Comparison of ENCODE assay signal across 23 cellular contexts in the genomic region with DNA sequence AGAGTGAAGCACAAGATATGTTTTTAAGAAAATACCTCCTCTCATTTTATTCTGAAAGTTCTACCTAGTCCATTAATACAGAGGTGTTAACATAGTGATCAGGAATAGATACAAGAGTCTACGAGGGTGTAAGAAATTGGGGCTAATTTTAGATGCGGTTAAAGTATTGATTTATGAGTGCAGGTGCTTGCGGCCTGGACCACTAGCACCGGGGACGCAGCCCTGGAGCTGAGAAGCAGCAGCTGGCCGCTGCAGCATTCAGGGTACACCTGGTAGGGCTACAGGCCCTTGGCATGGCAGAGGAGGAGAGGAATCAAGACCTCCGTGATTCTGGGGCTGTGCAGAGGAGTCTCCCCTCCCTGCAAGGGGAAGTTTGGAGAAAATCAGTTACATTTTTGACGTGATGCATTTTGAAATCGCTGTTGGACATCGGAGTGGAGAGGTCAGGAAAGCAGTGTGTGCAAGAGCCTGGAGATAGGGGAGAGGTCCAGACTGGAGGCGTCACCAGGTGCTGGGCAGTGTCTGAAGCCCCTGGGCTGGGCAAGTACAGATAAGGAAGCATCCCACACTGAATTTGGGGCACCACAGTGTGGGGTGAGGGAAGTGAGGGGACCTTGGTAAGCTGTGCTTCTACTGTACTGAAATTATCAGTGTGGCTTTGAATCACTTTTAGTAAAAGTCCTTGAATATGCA.
DNase-seq lines count a peak whose midpoint lies in the region; ATAC-seq and TF ChIP-seq lines count a peak whose summit lies in the region.
"Had no signal": no experiment of that assay in that cellular context is flagged by ENCODE, and none has a peak within 500 bp of the region (broad histone marks: within the 10 kb centered on the region; RNA-seq: fewer than 3 reads in every experiment).

No MANE protein-coding gene starts in this region.

- H3K4me3 ChIP-seq in MM.1S (ENCODE audit: low read length) = peak overlapping the region; percentile 39
- H3K4me3 ChIP-seq in neural progenitor cell = no peak overlapping the region
- H3K4me3 ChIP-seq in prostate gland = no peak overlapping the region
- no peak overlapping the region for H3K4me3 ChIP-seq in smooth muscle cell
- H3K4me3 ChIP-seq: adrenal gland, cardiac muscle cell, dorsolateral prefrontal cortex, pancreas, upper lobe of right lung had no signal

- peaks cover 2% of the 10 kb centered on the region for H3K27me3 Mint-ChIP-seq in neural progenitor cell (ENCODE audit: insufficient read depth, low read depth)

- TF ChIP-seq CTCF in MM.1S (IDR thresholded peaks at IDR 0.05; ENCODE audit: low read length) (no peak), neural progenitor cell (IDR thresholded peaks at IDR 0.05) (no peak), prostate gland (IDR thresholded peaks at IDR 0.05) (no peak), smooth muscle cell (IDR thresholded peaks at IDR 0.05; ENCODE audit: borderline replicate concordance, insufficient read depth, poor library complexity, severe bottlenecking) (no peak)

- intact Hi-C loops in prostate gland (cut with DNase I) = no loop called here

- H3K9me2 ChIP-seq in MM.1S (replicated peaks; ENCODE audit: insufficient read depth, low read length) = no peaks in the 10 kb centered on the region

- peak; percentile 90 for DNase-seq in MM.1S
- DNase-seq in neural progenitor cell (ENCODE audit: low spot score) = no peak
- no peak for DNase-seq in prostate gland (ENCODE audit: low spot score)
- no peak for DNase-seq in NCI-H1092 treated with DMSO at 0.1 percent for 48 hours (lab: John Stamatoyannopoulos, UW)
- DNase-seq in ecto neural progenitor cell (ENCODE audit: low spot score) = no peak
- DNase-seq in smooth muscle cell (lab: John Stamatoyannopoulos, UW; ENCODE audit: unreplicated experiment) = no peak
- DNase-seq: activated CD4-positive, alpha-beta T cell treated with anti-CD3 and anti-CD28 coated beads, Interleukin-2, amount 10 ng/mL, durations not matched to agents 7 days and 5 days; activated effector memory CD4-positive, alpha-beta T cell treated with anti-CD3 and anti-CD28 coated beads, Interleukin-2, amount 50 U/mL, for 16 hours; adrenal gland; AML-193; dorsolateral prefrontal cortex; foreskin keratinocyte; hippocampal formation; islet precursor cell; naive B cell; NCI-H1930; NCI-H510A; pancreas; upper lobe of right lung had no signal

- H3K4me2 ChIP-seq in MM.1S (ENCODE audit: low read depth, low read length) (peak overlapping the region; percentile 82), neural progenitor cell (no peak overlapping the region), smooth muscle cell (no peak overlapping the region)

- H3F3A ChIP-seq in MM.1S (ENCODE audit: insufficient read depth, low read length) (peaks cover 9% of the 10 kb centered on the region; the same call in 1 of the 2 replicates), neural progenitor cell (ENCODE audit: low read depth) (no peaks in the 10 kb centered on the region), smooth muscle cell (ENCODE audit: low read depth) (no peaks in the 10 kb centered on the region)

- peaks cover 4% of the 10 kb centered on the region for H3K4me1 Mint-ChIP-seq in neural progenitor cell
- H3K4me1 Mint-ChIP-seq: activated CD4-positive, alpha-beta T cell treated with anti-CD3 and anti-CD28 coated beads, Interleukin-2, amount 10 ng/mL, durations not matched to agents 7 days and 5 days; naive B cell had no signal

- H3K9me3 Mint-ChIP-seq in neural progenitor cell = no peaks in the 10 kb centered on the region
- H3K9me3 Mint-ChIP-seq: activated CD4-positive, alpha-beta T cell treated with anti-CD3 and anti-CD28 coated beads, Interleukin-2, amount 10 ng/mL, durations not matched to agents 7 days and 5 days had no signal

- no peak overlapping the region for H3K4me3 Mint-ChIP-seq in neural progenitor cell
- H3K4me3 Mint-ChIP-seq: activated CD4-positive, alpha-beta T cell treated with anti-CD3 and anti-CD28 coated beads, Interleukin-2, amount 10 ng/mL, durations not matched to agents 7 days and 5 days; naive B cell had no signal

- H3K27ac ChIP-seq in MM.1S (ENCODE audit: low read length) (peak overlapping the region; percentile 70), neural progenitor cell (no peak overlapping the region), prostate gland (no peak overlapping the region), smooth muscle cell (ENCODE audit: low read depth) (no peak overlapping the region)
- H3K27ac ChIP-seq: adrenal gland, cardiac muscle cell, dorsolateral prefrontal cortex, foreskin keratinocyte, pancreas, upper lobe of right lung had no signal

- WGBS in prostate gland = 78% methylated on average over 11 of the region's 11 CpGs
- 88% methylated on average over 11 of the region's 11 CpGs for WGBS in smooth muscle cell (ENCODE audit: low lambda C conversion rate)

- H4K20me1 ChIP-seq in MM.1S (ENCODE audit: insufficient read depth, low read length) = no peaks in the 10 kb centered on the region
- no peaks in the 10 kb centered on the region for H4K20me1 ChIP-seq in neural progenitor cell (ENCODE audit: low read depth)
- H4K20me1 ChIP-seq in smooth muscle cell (ENCODE audit: low read depth) = no peaks in the 10 kb centered on the region

- H3K9ac ChIP-seq in MM.1S (ENCODE audit: low read length) = peak overlapping the region; percentile 29
- H3K9ac ChIP-seq in neural progenitor cell = no peak overlapping the region
- no peak overlapping the region for H3K9ac ChIP-seq in smooth muscle cell (ENCODE audit: low read depth)

- H3K4me1 ChIP-seq in MM.1S (ENCODE audit: low read length) = peaks cover 18% of the 10 kb centered on the region
- H3K4me1 ChIP-seq in neural progenitor cell = peaks cover 7% of the 10 kb centered on the region
- no peaks in the 10 kb centered on the region for H3K4me1 ChIP-seq in prostate gland (replicated peaks)
- peaks cover 5% of the 10 kb centered on the region for H3K4me1 ChIP-seq in smooth muscle cell (ENCODE audit: low read depth)
- H3K4me1 ChIP-seq: adrenal gland, foreskin keratinocyte, pancreas, upper lobe of right lung had no signal

- H3K27me3 ChIP-seq in MM.1S (replicated peaks; ENCODE audit: insufficient read depth, low read length) = no peaks in the 10 kb centered on the region
- H3K27me3 ChIP-seq in neural progenitor cell = no peaks in the 10 kb centered on the region
- no peaks in the 10 kb centered on the region for H3K27me3 ChIP-seq in prostate gland (replicated peaks; ENCODE audit: insufficient read depth)
- no peaks in the 10 kb centered on the region for H3K27me3 ChIP-seq in smooth muscle cell (ENCODE audit: low read depth)
- H3K27me3 ChIP-seq: adrenal gland, cardiac muscle cell, dorsolateral prefrontal cortex, foreskin keratinocyte, pancreas, upper lobe of right lung had no signal

- H2AFZ ChIP-seq in MM.1S (ENCODE audit: low read length) (peak overlapping the region; percentile 65), neural progenitor cell (replicated peaks) (peak overlapping the region; percentile 78), smooth muscle cell (ENCODE audit: low read depth) (no peak overlapping the region)

- H3K36me3 ChIP-seq in MM.1S (replicated peaks; ENCODE audit: insufficient read depth, low read length) (no peaks in the 10 kb centered on the region), neural progenitor cell (no peaks in the 10 kb centered on the region), prostate gland (no peaks in the 10 kb centered on the region), smooth muscle cell (ENCODE audit: low read depth) (no peaks in the 10 kb centered on the region)
- H3K36me3 ChIP-seq: adrenal gland, cardiac muscle cell, pancreas, upper lobe of right lung had no signal

- no peak overlapping the region for H3K27ac Mint-ChIP-seq in neural progenitor cell
- H3K27ac Mint-ChIP-seq: activated CD4-positive, alpha-beta T cell treated with anti-CD3 and anti-CD28 coated beads, Interleukin-2, amount 10 ng/mL, durations not matched to agents 7 days and 5 days; naive B cell had no signal

- TF ChIP-seq POLR2A in prostate gland (IDR thresholded peaks at IDR 0.05) = no peak

- H3K9me3 ChIP-seq in MM.1S (replicated peaks; ENCODE audit: insufficient read depth, low read length) = no peaks in the 10 kb centered on the region
- no peaks in the 10 kb centered on the region for H3K9me3 ChIP-seq in neural progenitor cell (ENCODE audit: low read depth)
- no peaks in the 10 kb centered on the region for H3K9me3 ChIP-seq in prostate gland
- no peaks in the 10 kb centered on the region for H3K9me3 ChIP-seq in smooth muscle cell (replicated peaks; ENCODE audit: low read depth)
- H3K9me3 ChIP-seq: adrenal gland, pancreas, upper lobe of right lung had no signal

- H3K36me3 Mint-ChIP-seq in neural progenitor cell = no peaks in the 10 kb centered on the region
- H3K36me3 Mint-ChIP-seq: naive B cell had no signal

- H3K79me2 ChIP-seq in MM.1S (ENCODE audit: low read length) (no peaks in the 10 kb centered on the region), neural progenitor cell (ENCODE audit: low read depth) (no peaks in the 10 kb centered on the region), smooth muscle cell (ENCODE audit: low read depth) (no peaks in the 10 kb centered on the region)

- ATAC-seq in GM18867 (IDR thresholded peaks at IDR 0.05; ENCODE audit: unreplicated experiment) = peak; percentile 98
- ATAC-seq in GM21526 (IDR thresholded peaks at IDR 0.05; ENCODE audit: low FRiP score, unreplicated experiment) = peak; percentile 84
- ATAC-seq: foreskin keratinocyte, sciatic nerve, upper lobe of right lung had no signal
